1 cellular context compared by ENCODE assay signal in genomic region chr6:133804263-133804662, GRCh38.
A peak's percentile ranks its signal among the peaks of the same experiment; 100 is the strongest.
TF ChIP-seq lines count a peak whose summit lies in the region.

No MANE protein-coding gene starts in this region.

TF ChIP-seq in K562, 482 proteins besides CTCF, POLR2A, EP300 and RAD21 (continued from another document and continues in another):
- TF ChIP-seq RREB1 (CRISPR knock-in tag; IDR thresholded peaks at IDR 0.05): no peak
- TF ChIP-seq NR2C2 (CRISPR knock-in tag; IDR thresholded peaks at IDR 0.05): no peak
- TF ChIP-seq NR2C2 (tag; IDR thresholded peaks at IDR 0.05): peak; percentile 42; the same call in 1 of the 2 replicates
- no peak for TF ChIP-seq NCOA2 (IDR thresholded peaks at IDR 0.05; ENCODE audit: partially characterized antibody in 2 of 2)
- no peak for TF ChIP-seq MECOM (CRISPR knock-in tag; IDR thresholded peaks at IDR 0.05)
- TF ChIP-seq RERE (CRISPR knock-in tag; IDR thresholded peaks at IDR 0.05; ENCODE audit: borderline replicate concordance): no peak
- no peak for TF ChIP-seq NR1H2 (CRISPR knock-in tag; IDR thresholded peaks at IDR 0.05)
- TF ChIP-seq ZNF318 (IDR thresholded peaks at IDR 0.05; ENCODE audit: borderline replicate concordance in 1 of 2, low read depth in 1 of 2): no peak
- no peak for TF ChIP-seq BRF2 (IDR thresholded peaks at IDR 0.05; ENCODE audit: borderline replicate concordance, insufficient read depth, insufficient read length)
- no peak for TF ChIP-seq CHCHD3 (CRISPR knock-in tag; IDR thresholded peaks at IDR 0.05)
- no peak for TF ChIP-seq ZC3H4 (CRISPR knock-in tag; IDR thresholded peaks at IDR 0.05; ENCODE audit: borderline replicate concordance)
- no peak for TF ChIP-seq UBTF (IDR thresholded peaks at IDR 0.05; ENCODE audit: borderline replicate concordance in 1 of 2, low read depth in 2 of 2, low read length in 2 of 2)
- no peak for TF ChIP-seq DLX4 (CRISPR knock-in tag; IDR thresholded peaks at IDR 0.05)
- TF ChIP-seq AFF4 (CRISPR knock-in tag; IDR thresholded peaks at IDR 0.05): no peak
- TF ChIP-seq DMBX1 (CRISPR knock-in tag; IDR thresholded peaks at IDR 0.05; ENCODE audit: borderline replicate concordance): peak; percentile 92
- TF ChIP-seq ZNF134 (CRISPR knock-in tag; conservative IDR thresholded peaks at IDR 0.05): no peak; the same call in 1 of the 2 replicates
- TF ChIP-seq HMG20A (CRISPR knock-in tag; conservative IDR thresholded peaks at IDR 0.05): no peak
- peak; percentile 87 for TF ChIP-seq SMAD4 (CRISPR knock-in tag; conservative IDR thresholded peaks at IDR 0.05)
